7 cellular contexts compared by ENCODE assay signal in genomic region chr17:72464221-72464620, GRCh38.
DNase-seq lines count a peak whose midpoint lies in the region; TF ChIP-seq lines count a peak whose summit lies in the region.
"Not testable (repeated sequence)": the region's sequence is repeated elsewhere in the genome, so short reads cannot be mapped to it uniquely, and the experiment has no call there.

No MANE protein-coding gene starts in this region.

- 100% methylated on average over 5 of the region's 5 CpGs for WGBS in mammary epithelial cell (ENCODE audit: low coverage, missing lambda C conversion rate)
- WGBS in esophagus squamous epithelium, 2 donors = 100% methylated on average over 4 of the region's 5 CpGs; no CpG with 5 or more reads in 1 of the 2 donors
- WGBS in mesenchymal stem cell = 100% methylated on average over 4 of the region's 5 CpGs

- not testable (repeated sequence) for H4K20me1 ChIP-seq in Karpas-422 (ENCODE audit: insufficient read depth, low read depth, low read length); mammary epithelial cell (ENCODE audit: insufficient read depth, low read length)

- not testable (repeated sequence) for DNase-seq in Karpas-422; mammary epithelial cell; esophagus squamous epithelium (lab: John Stamatoyannopoulos, UW); mesenchymal stem cell; type B pancreatic cell (ENCODE audit: extremely low spot score, unreplicated experiment)
- peak; percentile 23 for DNase-seq in posterior vena cava (ENCODE audit: low spot score)

- peaks cover 15% of the 10 kb centered on the region for H3K36me3 Mint-ChIP-seq in type B pancreatic cell

- H3K27ac Mint-ChIP-seq in type B pancreatic cell = peak overlapping the region; percentile 95

- not testable (repeated sequence) for TF ChIP-seq CTCF in mammary epithelial cell (conservative IDR thresholded peaks at IDR 0.05 in 1 of 2, IDR thresholded peaks at IDR 0.05 in 1 of 2; ENCODE audit: extremely low read depth in 1 of 2, insufficient read depth in 1 of 2, low read depth in 1 of 2, low read length in 2 of 2); esophagus squamous epithelium (IDR thresholded peaks at IDR 0.05); type B pancreatic cell (conservative IDR thresholded peaks at IDR 0.05)

- H3K4me1 ChIP-seq in Karpas-422 (ENCODE audit: low read length) (peaks cover 50% of the 10 kb centered on the region), mammary epithelial cell (ENCODE audit: insufficient read depth, low read length) (peaks cover 52% of the 10 kb centered on the region), esophagus squamous epithelium (peaks cover 3 to 82% (median 10%) of the 10 kb centered on the region in 3 donors), mesenchymal stem cell (ENCODE audit: control insufficient read depth, insufficient read depth, low read depth, low read length) (peaks cover 34% of the 10 kb centered on the region)

- not testable (repeated sequence) for H3K27me3 ChIP-seq in Karpas-422 (ENCODE audit: low read length); mammary epithelial cell (ENCODE audit: insufficient read depth, low read length); esophagus squamous epithelium; mesenchymal stem cell (ENCODE audit: control insufficient read depth in 1 of 2, insufficient read depth in 1 of 2, low read length in 2 of 2)

- H3K18ac ChIP-seq in mesenchymal stem cell (ENCODE audit: low read depth in 1 of 2, low read length in 2 of 2) = not testable (repeated sequence)

- H3K4ac ChIP-seq in mesenchymal stem cell (ENCODE audit: low read depth in 1 of 2, low read length in 2 of 2) = not testable (repeated sequence)

- H3K27me3 Mint-ChIP-seq in type B pancreatic cell = not testable (repeated sequence)

- H3K4me3 Mint-ChIP-seq in type B pancreatic cell = not testable (repeated sequence)

- not testable (repeated sequence) for H3K36me3 ChIP-seq in Karpas-422 (ENCODE audit: insufficient read depth, low read length); mammary epithelial cell (ENCODE audit: insufficient read depth, low read length); esophagus squamous epithelium; mesenchymal stem cell (ENCODE audit: control insufficient read depth in 1 of 2, insufficient read depth in 2 of 2, low read depth in 1 of 2, low read length in 2 of 2)

- H3K9me3 ChIP-seq in Karpas-422 (ENCODE audit: low read length); mammary epithelial cell (replicated peaks; ENCODE audit: insufficient read depth, low read length); esophagus squamous epithelium; mesenchymal stem cell (ENCODE audit: control insufficient read depth, low read length): not testable (repeated sequence)

- not testable (repeated sequence) for H3K79me2 ChIP-seq in Karpas-422 (ENCODE audit: low read length)
- peaks cover 96% of the 10 kb centered on the region for H3K79me2 ChIP-seq in mammary epithelial cell (ENCODE audit: insufficient read depth, low read length)

- not testable (repeated sequence) for H2BK12ac ChIP-seq in mesenchymal stem cell (ENCODE audit: low read length in 2 of 2)

- H3K4me2 ChIP-seq in Karpas-422 (ENCODE audit: low read depth, low read length, poor library complexity, severe bottlenecking) = peak overlapping the region; percentile 32
- H3K4me2 ChIP-seq in mammary epithelial cell (ENCODE audit: insufficient read depth, low read depth, low read length); mesenchymal stem cell (ENCODE audit: low read length, poor library complexity, severe bottlenecking): not testable (repeated sequence)

- H3K23ac ChIP-seq in mesenchymal stem cell (ENCODE audit: low read length in 2 of 2) = not testable (repeated sequence)

- intact Hi-C loops in mammary epithelial cell (cut with micrococcal nuclease); esophagus squamous epithelium (cut with DNase I): not testable (repeated sequence)
- intact Hi-C loops in posterior vena cava (cut with DNase I) = loop anchor here in 1 of 2 donors (10.0 kb wide), 1 partner anchor 59 kb away; no protein-coding TSS in a partner anchor

- H3K9me2 ChIP-seq in Karpas-422 (replicated peaks; ENCODE audit: insufficient read depth, low read length) = not testable (repeated sequence)

- not testable (repeated sequence) for BruUV-seq in mammary epithelial cell (replicated peaks; lab: Mats Ljungman, UMichigan)

- H2BK5ac ChIP-seq in mesenchymal stem cell (ENCODE audit: low read depth, low read length, poor library complexity, severe bottlenecking) = not testable (repeated sequence)

- not testable (repeated sequence) for H2BK120ac ChIP-seq in mesenchymal stem cell (ENCODE audit: low read depth, low read length)

- not testable (repeated sequence) for H4K8ac ChIP-seq in mesenchymal stem cell (ENCODE audit: low read length)

- peaks cover 54% of the 10 kb centered on the region for H3K4me1 Mint-ChIP-seq in type B pancreatic cell (ENCODE audit: unreplicated experiment)

- H4K91ac ChIP-seq in mesenchymal stem cell (ENCODE audit: low read length) = not testable (repeated sequence)

- not testable (repeated sequence) for H2BK15ac ChIP-seq in mesenchymal stem cell (ENCODE audit: low read depth, poor library complexity, severe bottlenecking)

- H3K9me3 Mint-ChIP-seq in type B pancreatic cell = not testable (repeated sequence)

- H3K4me3 ChIP-seq in Karpas-422 (ENCODE audit: low read length); mammary epithelial cell (replicated peaks in 1 of 3; ENCODE audit: insufficient read depth in 1 of 3, low read depth in 2 of 3, low read length in 3 of 3); esophagus squamous epithelium; mesenchymal stem cell (ENCODE audit: insufficient read depth in 1 of 2, low read depth in 1 of 2, low read length in 2 of 2): not testable (repeated sequence)

- H2AFZ ChIP-seq in Karpas-422 (ENCODE audit: low read length); mammary epithelial cell (ENCODE audit: low read depth, low read length); mesenchymal stem cell (ENCODE audit: low read depth, low read length): not testable (repeated sequence)

- not testable (repeated sequence) for H2AK5ac ChIP-seq in mesenchymal stem cell (ENCODE audit: low read length, severe bottlenecking)

- in situ Hi-C loops in mammary epithelial cell (cut with MboI; ENCODE audit: low sequenced_read_pairs in 2 of 2) = loop anchor here in 1 of 2 donors (5.0 kb wide), 1 partner anchor 102 kb away; no protein-coding TSS in a partner anchor

- dilution Hi-C loops in mammary epithelial cell (cut with HindIII; ENCODE audit: low sequenced_read_pairs) = not testable (repeated sequence)

- not testable (repeated sequence) for H3K14ac ChIP-seq in mesenchymal stem cell (ENCODE audit: low read length in 2 of 2)

- CTCF ChIA-PET in mammary epithelial cell (lab: Charles Lee; ENCODE audit: low non-redundant PET) = not testable (repeated sequence)

- TF ChIP-seq POLR2A in esophagus squamous epithelium (IDR thresholded peaks at IDR 0.05) = not testable (repeated sequence)

- not testable (repeated sequence) for H3K9ac ChIP-seq in Karpas-422 (ENCODE audit: low read length); mammary epithelial cell (ENCODE audit: insufficient read depth, low read length); mesenchymal stem cell (ENCODE audit: low read length)

- not testable (repeated sequence) for H3K79me1 ChIP-seq in mesenchymal stem cell (replicated peaks; ENCODE audit: low read length, poor library complexity, severe bottlenecking)

- not testable (repeated sequence) for H3K27ac ChIP-seq in Karpas-422 (ENCODE audit: low read length)
- H3K27ac ChIP-seq in angular gyrus (ENCODE audit: low read depth, low read length) (peak overlapping the region; percentile 53), mammary epithelial cell (ENCODE audit: insufficient read depth, low read depth, low read length) (peak overlapping the region; percentile 29), esophagus squamous epithelium (peak overlapping the region in 3 of 4 donors; percentile 83 to 93 (median 93)), mesenchymal stem cell (ENCODE audit: low read length, poor library complexity, severe bottlenecking) (peak overlapping the region; percentile 90)
